Comparison of ENCODE assay signal across 10 cellular contexts in the genomic region with DNA sequence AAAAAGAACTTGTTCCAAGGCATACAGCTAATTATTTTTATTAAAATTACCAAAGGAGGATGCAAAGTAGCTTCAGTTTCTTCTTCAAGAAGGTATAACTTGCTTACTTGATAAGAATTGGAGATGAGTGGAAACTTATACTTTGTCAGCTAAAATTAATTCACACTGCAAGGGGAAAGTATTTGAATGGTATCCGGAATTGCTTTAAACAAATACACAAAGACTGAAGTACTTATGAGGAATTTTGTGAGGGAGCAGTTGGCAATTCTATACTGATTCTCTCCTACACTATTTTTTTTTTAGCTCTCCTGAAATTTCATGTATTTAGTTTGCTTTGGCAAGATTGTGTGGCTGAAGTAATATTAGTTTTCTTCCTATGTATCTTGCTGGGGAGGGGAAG. TPM values are rescaled to one million over a fixed set of nuclear protein-coding genes. Genes with fewer than 3 reads are reported as not detected.
"Had no signal": no experiment of that assay in that cellular context is flagged by ENCODE, and none has a peak within 500 bp of the region (broad histone marks: within the 10 kb centered on the region; RNA-seq: fewer than 3 reads in every experiment).

No MANE protein-coding gene starts in this region.

- DNase-seq: GM23248, GOT3, H7, H9, HCEC 1CT, HFFc6 had no signal

- ATAC-seq: GM23338, HCT116 had no signal

- H3K4me3 ChIP-seq: GM23248, GM23338, HAP-1 had no signal

- H3K4me1 ChIP-seq: HAP-1 had no signal

- H3K9ac ChIP-seq: GM23248 had no signal

- H3K36me3 ChIP-seq: HAP-1 had no signal

- H3K27ac ChIP-seq: GM23248 had no signal

RNA-seq across cellular contexts. Expression of gene GRIK1, which starts 39.2 kb away (rescaled TPM):
- total RNA-seq: GM23248, H4, H7, H9, HFFc6 had no signal
